In genomic region chr2:200318940-200319435, GRCh38 we compare ENCODE assay signal across 1 cellular context.
TF ChIP-seq lines count a peak whose summit lies in the region.

No MANE protein-coding gene starts in this region.

TF ChIP-seq in IMR-90, 13 proteins besides CTCF, POLR2A, EP300 and RAD21:
- TF ChIP-seq BHLHE40 (IDR thresholded peaks at IDR 0.05; ENCODE audit: low read depth, low read length) (no peak), FOS (IDR thresholded peaks at IDR 0.05; ENCODE audit: low read depth, low read length) (no peak), NFE2L2 (IDR thresholded peaks at IDR 0.05; ENCODE audit: low read depth, low read length) (no peak), CEBPB (IDR thresholded peaks at IDR 0.05; ENCODE audit: low read depth, low read length) (no peak), RCOR1 (IDR thresholded peaks at IDR 0.05; ENCODE audit: insufficient replicate concordance, low read length) (no peak)
- TF ChIP-seq, protein P1, sequence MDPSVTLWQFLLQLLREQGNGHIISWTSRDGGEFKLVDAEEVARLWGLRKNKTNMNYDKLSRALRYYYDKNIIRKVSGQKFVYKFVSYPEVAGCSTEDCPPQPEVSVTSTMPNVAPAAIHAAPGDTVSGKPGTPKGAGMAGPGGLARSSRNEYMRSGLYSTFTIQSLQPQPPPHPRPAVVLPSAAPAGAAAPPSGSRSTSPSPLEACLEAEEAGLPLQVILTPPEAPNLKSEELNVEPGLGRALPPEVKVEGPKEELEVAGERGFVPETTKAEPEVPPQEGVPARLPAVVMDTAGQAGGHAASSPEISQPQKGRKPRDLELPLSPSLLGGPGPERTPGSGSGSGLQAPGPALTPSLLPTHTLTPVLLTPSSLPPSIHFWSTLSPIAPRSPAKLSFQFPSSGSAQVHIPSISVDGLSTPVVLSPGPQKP (IDR thresholded peaks at IDR 0.05; ENCODE audit: borderline replicate concordance, low read depth, low read length): no peak
